ENCODE assay signal across 24 cellular contexts in genomic region chr1:8627728-8628127, GRCh38.
DNase-seq lines count a peak whose midpoint lies in the region; ATAC-seq and TF ChIP-seq lines count a peak whose summit lies in the region.
"Had no signal": no experiment of that assay in that cellular context is flagged by ENCODE, and none has a peak within 500 bp of the region (broad histone marks: within the 10 kb centered on the region; RNA-seq: fewer than 3 reads in every experiment).

No MANE protein-coding gene starts in this region.

- peaks cover 65% of the 10 kb centered on the region for H3K4me1 Mint-ChIP-seq in endodermal cell

- H3K9me3 Mint-ChIP-seq in endodermal cell, result no peaks in the 10 kb centered on the region
- H3K9me3 Mint-ChIP-seq: activated naive CD4-positive, alpha-beta T cell treated with anti-CD3 and anti-CD28 coated beads, Interleukin-2, amount 50 U/mL, for 24 hours; activated T-cell treated with anti-CD3 and anti-CD28 coated beads, Interleukin-2, amount 50 U/mL, for 4 hours; CD4-positive, alpha-beta T cell; effector memory CD8-positive, alpha-beta T cell; stimulated activated naive CD8-positive, alpha-beta T cell treated with anti-CD3 and anti-CD28 coated beads, Interleukin-15, Interleukin-2, amounts not matched to agents 100 ng/mL and 50 ng/mL, for 24 hours had no signal

- peaks cover 2% of the 10 kb centered on the region for H3K79me1 ChIP-seq in trophoblast cell (ENCODE audit: low read length)

- peaks cover 2% of the 10 kb centered on the region for H3K36me3 Mint-ChIP-seq in endodermal cell (ENCODE audit: low read depth)

- no peak overlapping the region for H2BK5ac ChIP-seq in trophoblast cell (ENCODE audit: low read depth, low read length, poor library complexity)

- H2AK5ac ChIP-seq in trophoblast cell (ENCODE audit: low read length), result no peak overlapping the region

- H3K4me2 ChIP-seq in BLaER1, result peak overlapping the region; percentile 55
- peak overlapping the region; percentile 41 for H3K4me2 ChIP-seq in KMS-11
- no peak overlapping the region for H3K4me2 ChIP-seq in trophoblast cell (ENCODE audit: low read length)

- H3K79me2 ChIP-seq in KMS-11 (ENCODE audit: insufficient read depth, low read depth) (peaks cover 29% of the 10 kb centered on the region), trophoblast cell (ENCODE audit: control insufficient read depth, insufficient read depth, low read length, poor library complexity) (no peaks in the 10 kb centered on the region)

- H3K14ac ChIP-seq in trophoblast cell (ENCODE audit: low read length), result no peak overlapping the region

- H3K9ac ChIP-seq in BLaER1, result no peak overlapping the region
- no peak overlapping the region for H3K9ac ChIP-seq in KMS-11
- H3K9ac ChIP-seq in endodermal cell (ENCODE audit: extremely low read depth, low read length, poor library complexity, severe bottlenecking), result no peak overlapping the region
- no peak overlapping the region for H3K9ac ChIP-seq in trophoblast cell (ENCODE audit: low read length)

- H3K4me3 Mint-ChIP-seq in endodermal cell, result no peak overlapping the region
- H3K4me3 Mint-ChIP-seq: activated CD8-positive, alpha-beta T cell treated with anti-CD3 and anti-CD28 coated beads, Interleukin-2, amount 10 ng/mL, durations not matched to agents 7 days and 5 days; activated naive CD4-positive, alpha-beta T cell treated with anti-CD3 and anti-CD28 coated beads, Interleukin-2, amount 50 U/mL, for 24 hours; activated T-cell treated with anti-CD3 and anti-CD28 coated beads, Interleukin-2, amount 50 U/mL, for 4 hours; CD4-positive, alpha-beta T cell; effector memory CD8-positive, alpha-beta T cell; stimulated activated naive CD8-positive, alpha-beta T cell treated with anti-CD3 and anti-CD28 coated beads, Interleukin-15, Interleukin-2, amounts not matched to agents 100 ng/mL and 50 ng/mL, for 24 hours had no signal

- H3K18ac ChIP-seq in trophoblast cell (ENCODE audit: low read length), result peak overlapping the region; percentile 76

- H4K20me1 ChIP-seq in BLaER1, result peaks cover 100% of the 10 kb centered on the region
- peaks cover 6% of the 10 kb centered on the region; the same call in 1 of the 2 replicates for H4K20me1 ChIP-seq in KMS-11 (ENCODE audit: insufficient read depth)

- no peak overlapping the region for H3K4ac ChIP-seq in trophoblast cell (ENCODE audit: low read depth, low read length)

- H2BK12ac ChIP-seq in trophoblast cell (ENCODE audit: low read length), result no peak overlapping the region

- H3K27ac Mint-ChIP-seq in endodermal cell, result peak overlapping the region; percentile 74
- H3K27ac Mint-ChIP-seq: activated CD8-positive, alpha-beta T cell treated with anti-CD3 and anti-CD28 coated beads, Interleukin-2, amount 10 ng/mL, durations not matched to agents 7 days and 5 days; activated naive CD4-positive, alpha-beta T cell treated with anti-CD3 and anti-CD28 coated beads, Interleukin-2, amount 50 U/mL, for 24 hours; CD4-positive, alpha-beta T cell; effector memory CD8-positive, alpha-beta T cell; stimulated activated naive CD8-positive, alpha-beta T cell treated with anti-CD3 and anti-CD28 coated beads, Interleukin-15, Interleukin-2, amounts not matched to agents 100 ng/mL and 50 ng/mL, for 24 hours had no signal

- intact Hi-C loops in mucosa of descending colon (cut with DNase I, micrococcal nuclease), result no loop called here

- no peak overlapping the region for H4K12ac ChIP-seq in trophoblast cell (ENCODE audit: low read depth, low read length)

- no peak overlapping the region for H4K8ac ChIP-seq in trophoblast cell (ENCODE audit: low read depth, low read length)

- H3K36me3 ChIP-seq in BLaER1 (peaks cover 31% of the 10 kb centered on the region; the same call in 1 of the 2 replicates), KMS-11 (ENCODE audit: insufficient read depth) (no peaks in the 10 kb centered on the region), endodermal cell (ENCODE audit: control insufficient read depth, insufficient read depth, low read length) (peaks cover 3% of the 10 kb centered on the region), trophoblast cell (ENCODE audit: control insufficient read depth in 1 of 2, insufficient read depth in 2 of 2, low read length in 2 of 2) (no peaks in the 10 kb centered on the region), mucosa of descending colon (ENCODE audit: low read depth) (no peaks in the 10 kb centered on the region)
- H3K36me3 ChIP-seq: SJCRH30 had no signal

- H2BK120ac ChIP-seq in trophoblast cell (ENCODE audit: insufficient read depth, low read length, poor library complexity), result peak overlapping the region; percentile 39

- DNase-seq in endodermal cell (no peak), trophoblast cell (no peak), HPDE6-E6E7 (ENCODE audit: extremely low spot score) (no peak), mucosa of descending colon (no peak)
- no peak for DNase-seq in activated CD4-positive, CD25-positive, alpha-beta regulatory T cell treated with anti-CD3 and anti-CD28 coated beads, Interleukin-2, amount 50 U/mL, for 72 hours
- DNase-seq: activated CD4-positive, CD25-positive, alpha-beta regulatory T cell; activated CD8-positive, alpha-beta T cell treated with anti-CD3 and anti-CD28 coated beads, Interleukin-2, amount 10 ng/mL, durations not matched to agents 7 days and 5 days; activated T-cell treated with anti-CD3 and anti-CD28 coated beads, Interleukin-2, amount 50 U/mL, for 4 hours; CD4-positive, alpha-beta T cell; DMS153; effector memory CD8-positive, alpha-beta T cell; Kasumi-1; left ventricle myocardium superior; NCI-H1092; NCI-H2081; NCI-H526; PC-3; SJCRH30; stimulated activated CD4-positive, alpha-beta T cell treated with anti-CD3 and anti-CD28 coated beads, Interleukin-2, amount 100 ng/mL, for 24 hours had no signal

- H3K27me3 ChIP-seq in BLaER1 (no peaks in the 10 kb centered on the region), KMS-11 (ENCODE audit: insufficient read depth, low read depth) (no peaks in the 10 kb centered on the region), endodermal cell (ENCODE audit: control insufficient read depth, insufficient read depth, low read length, poor library complexity, severe bottlenecking) (no peaks in the 10 kb centered on the region), trophoblast cell (ENCODE audit: insufficient read depth, low read length) (no peaks in the 10 kb centered on the region)
- H3K27me3 ChIP-seq: SJCRH30 had no signal

- ATAC-seq in mucosa of descending colon, result no peak
- ATAC-seq in HG03175 (IDR thresholded peaks at IDR 0.05; ENCODE audit: unreplicated experiment), result no peak
- ATAC-seq: activated CD8-positive, alpha-beta T cell treated with anti-CD3 and anti-CD28 coated beads, Interleukin-2, amount 10 ng/mL, durations not matched to agents 7 days and 5 days; activated T-cell treated with anti-CD3 and anti-CD28 coated beads, Interleukin-2, amount 50 U/mL, for 4 hours; effector memory CD8-positive, alpha-beta T cell; left ventricle myocardium superior; PC-3 had no signal

- H3K23ac ChIP-seq in trophoblast cell (ENCODE audit: low read length), result no peak overlapping the region

- H3K27me3 Mint-ChIP-seq in endodermal cell (ENCODE audit: insufficient read depth), result no peaks in the 10 kb centered on the region
- H3K27me3 Mint-ChIP-seq: activated naive CD4-positive, alpha-beta T cell treated with anti-CD3 and anti-CD28 coated beads, Interleukin-2, amount 50 U/mL, for 24 hours; CD4-positive, alpha-beta T cell; effector memory CD8-positive, alpha-beta T cell; stimulated activated naive CD8-positive, alpha-beta T cell treated with anti-CD3 and anti-CD28 coated beads, Interleukin-15, Interleukin-2, amounts not matched to agents 100 ng/mL and 50 ng/mL, for 24 hours had no signal

- no peak for TF ChIP-seq CTCF in KMS-11 (conservative IDR thresholded peaks at IDR 0.05; ENCODE audit: low read depth, low read length)
- TF ChIP-seq CTCF in endodermal cell (conservative IDR thresholded peaks at IDR 0.05), result no peak
- no peak for TF ChIP-seq CTCF in mucosa of descending colon (IDR thresholded peaks at IDR 0.05)

- peak overlapping the region; percentile 22 for H4K91ac ChIP-seq in trophoblast cell (ENCODE audit: low read depth, low read length)

- H3K4me1 ChIP-seq in BLaER1 (peaks cover 67% of the 10 kb centered on the region), KMS-11 (ENCODE audit: low read depth, poor library complexity, severe bottlenecking) (peaks cover 93% of the 10 kb centered on the region), endodermal cell (ENCODE audit: control insufficient read depth, insufficient read depth, low read length) (peaks cover 37% of the 10 kb centered on the region), trophoblast cell (ENCODE audit: control insufficient read depth in 1 of 2, insufficient read depth in 2 of 2, low read length in 2 of 2) (peaks cover 8 to 16% of the 10 kb centered on the region in 2 experiments), mucosa of descending colon (ENCODE audit: low read depth) (peaks cover 16% of the 10 kb centered on the region)

- H2AFZ ChIP-seq in KMS-11 (ENCODE audit: low read depth) (no peak overlapping the region), trophoblast cell (ENCODE audit: insufficient read depth, low read length, poor library complexity) (no peak overlapping the region)

- no peak overlapping the region for H3K27ac ChIP-seq in BLaER1
- H3K27ac ChIP-seq in KMS-11, result peak overlapping the region; percentile 55; the same call in 1 of the 2 replicates
- H3K27ac ChIP-seq in endodermal cell (ENCODE audit: low read depth, low read length), result no peak overlapping the region
- no peak overlapping the region for H3K27ac ChIP-seq in trophoblast cell (ENCODE audit: low read depth, low read length)
- H3K27ac ChIP-seq: SJCRH30 had no signal

- WGBS in endodermal cell (ENCODE audit: insufficient coverage in 1 of 2, insufficient read length in 1 of 2), 2 experiments, result 94 to 100% methylated on average over 4 to 5 of the region's 5 CpGs
- no CpG with 5 or more reads among the region's 5 CpGs for WGBS in trophoblast cell (ENCODE audit: extremely low coverage, insufficient coverage, insufficient read length)

- H3K4me3 ChIP-seq in BLaER1 (no peak overlapping the region), KMS-11 (IDR thresholded peaks at IDR 0.05; ENCODE audit: insufficient read depth, low read depth, low read length) (no peak overlapping the region), endodermal cell (ENCODE audit: low read length) (no peak overlapping the region), trophoblast cell (ENCODE audit: low read depth, low read length) (no peak overlapping the region), mucosa of descending colon (no peak overlapping the region)
- H3K4me3 ChIP-seq: SJCRH30 had no signal

- H3K9me3 ChIP-seq in BLaER1, result no peaks in the 10 kb centered on the region
- no peaks in the 10 kb centered on the region for H3K9me3 ChIP-seq in endodermal cell (ENCODE audit: control insufficient read depth, low read length)
- no peaks in the 10 kb centered on the region for H3K9me3 ChIP-seq in trophoblast cell (ENCODE audit: insufficient read depth, low read depth, low read length)
- no peaks in the 10 kb centered on the region for H3K9me3 ChIP-seq in mucosa of descending colon
- H3K9me3 ChIP-seq: SJCRH30 had no signal
